Comparison of ENCODE assay signal across 30 cellular contexts in the genomic region with DNA sequence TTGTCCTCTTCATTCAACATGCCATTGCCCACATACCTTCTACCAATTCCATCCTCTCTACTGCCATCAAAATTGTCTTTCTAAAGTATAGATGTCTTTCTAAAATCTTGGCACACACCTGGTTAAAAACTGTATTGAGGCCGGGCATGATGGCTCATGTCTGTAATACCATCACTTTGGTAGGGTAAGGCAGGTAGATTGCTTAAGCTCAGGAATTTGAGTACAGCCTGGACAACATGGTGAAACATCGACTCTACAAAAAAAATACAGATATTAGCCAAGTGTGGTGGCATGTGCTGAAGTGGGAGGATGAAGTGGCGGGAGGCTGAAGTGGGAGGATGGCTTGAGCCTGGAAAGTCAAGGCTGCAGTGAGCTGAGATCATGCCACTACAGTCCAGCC.
"Had no signal": no experiment of that assay in that cellular context is flagged by ENCODE, and none has a peak within 500 bp of the region (broad histone marks: within the 10 kb centered on the region; RNA-seq: fewer than 3 reads in every experiment).

No MANE protein-coding gene starts in this region.

- FAIRE-seq: colon, TTC549 had no signal

- H3K4me3 ChIP-seq: ascending aorta, gastrocnemius medialis, heart right ventricle had no signal

- H3K27ac ChIP-seq: ascending aorta, gastrocnemius medialis, heart right ventricle, VCaP had no signal

- DNase-seq: activated CD4-positive, alpha-beta memory T cell treated with anti-CD3 and anti-CD28 coated beads, Interleukin-2, amount 10 ng/mL, durations not matched to agents 7 days and 5 days; activated CD4-positive, alpha-beta T cell treated with anti-CD3 and anti-CD28 coated beads for 1 hour; activated CD4-positive, alpha-beta T cell treated with anti-CD3 and anti-CD28 coated beads for 4 hours; activated CD4-positive, alpha-beta T cell treated with anti-CD3 and anti-CD28 coated beads, Interleukin-2, amount 10 ng/mL, durations not matched to agents 7 days and 5 days; activated CD4-positive, alpha-beta T cell treated with anti-CD3 and anti-CD28 coated beads, Interleukin-2, amount 50 U/mL, for 4 hours; activated CD8-positive, alpha-beta memory T cell treated with anti-CD3 and anti-CD28 coated beads, Interleukin-2, amount 50 U/mL, for 48 hours; activated gamma-delta T cell; activated naive CD4-positive, alpha-beta T cell; activated naive CD4-positive, alpha-beta T cell treated with anti-CD3 and anti-CD28 coated beads, Interleukin-2, amount 10 ng/mL, durations not matched to agents 7 days and 5 days; activated naive CD8-positive, alpha-beta T cell treated with anti-CD3 and anti-CD28 coated beads, Interleukin-2, amount 10 ng/mL, durations not matched to agents 7 days and 5 days; activated T-cell treated with anti-CD3 and anti-CD28 coated beads for 4 hours; activated T-cell treated with anti-CD3 and anti-CD28 coated beads, Interleukin-2, amount 50 U/mL, for 24 hours; activated T-cell treated with anti-CD3 and anti-CD28 coated beads, Interleukin-2, amount 50 U/mL, for 72 hours; caudate nucleus; cortex of kidney; dermis blood vessel endothelial cell; effector CD4-positive, alpha-beta T cell; effector memory CD8-positive, alpha-beta T cell; foreskin fibroblast; gastrocnemius medialis; glutamatergic neuron; heart right ventricle; T-helper 2 cell had no signal

- H3K9me3 ChIP-seq: ascending aorta, gastrocnemius medialis had no signal

- H3K4me1 ChIP-seq: ascending aorta, heart right ventricle had no signal

- H3K36me3 ChIP-seq: ascending aorta, gastrocnemius medialis, heart right ventricle had no signal

- ATAC-seq: activated naive CD4-positive, alpha-beta T cell treated with anti-CD3 and anti-CD28 coated beads, Interleukin-2, amount 50 U/mL, for 72 hours; activated T-cell treated with anti-CD3 and anti-CD28 coated beads, Interleukin-2, amount 50 U/mL, for 72 hours; effector memory CD8-positive, alpha-beta T cell; esophagus mucosa; gastrocnemius medialis; heart right ventricle; WTC11 had no signal

- H3K27me3 ChIP-seq: ascending aorta, gastrocnemius medialis, heart right ventricle had no signal
